16 cellular contexts compared by ENCODE assay signal in the genomic region with DNA sequence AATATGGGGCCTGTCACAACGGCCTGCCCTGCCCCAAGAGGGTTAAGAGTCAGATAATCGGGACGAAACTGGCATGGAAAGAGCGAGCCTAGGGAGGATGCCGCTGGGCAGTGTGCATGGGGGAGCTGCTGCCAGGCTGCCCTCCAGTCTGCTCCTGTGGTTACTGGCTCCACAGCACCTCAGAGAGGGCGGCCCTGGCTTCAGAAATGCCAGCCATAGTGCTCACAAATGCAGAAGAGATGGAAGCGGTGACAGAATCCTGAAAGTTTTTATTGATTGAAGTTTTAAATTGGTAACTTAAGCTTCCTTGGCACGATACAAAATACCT.
"Had no signal": no experiment of that assay in that cellular context is flagged by ENCODE, and none has a peak within 500 bp of the region (broad histone marks: within the 10 kb centered on the region; RNA-seq: fewer than 3 reads in every experiment).

No MANE protein-coding gene starts in this region.

- ATAC-seq: activated CD4-positive, CD25-positive, alpha-beta regulatory T cell treated with anti-CD3 and anti-CD28 coated beads, Interleukin-2, amount 50 U/mL, for 24 hours; activated T-cell treated with anti-CD3 and anti-CD28 coated beads, Interleukin-2, amount 50 U/mL, for 72 hours; gastroesophageal sphincter; sciatic nerve had no signal

- H3K27ac Mint-ChIP-seq: activated CD4-positive, alpha-beta memory T cell treated with anti-CD3 and anti-CD28 coated beads, Interleukin-2, amount 10 ng/mL, durations not matched to agents 7 days and 5 days; activated T-cell treated with anti-CD3 and anti-CD28 coated beads, Interleukin-2, amount 50 U/mL, for 72 hours had no signal

- H3K9me3 Mint-ChIP-seq: activated CD4-positive, alpha-beta memory T cell treated with anti-CD3 and anti-CD28 coated beads, Interleukin-2, amount 10 ng/mL, durations not matched to agents 7 days and 5 days; activated T-cell treated with anti-CD3 and anti-CD28 coated beads, Interleukin-2, amount 50 U/mL, for 72 hours; naive B cell had no signal

- H3K9me3 ChIP-seq: gastroesophageal sphincter, spleen had no signal

- H3K4me3 Mint-ChIP-seq: activated CD4-positive, alpha-beta memory T cell treated with anti-CD3 and anti-CD28 coated beads, Interleukin-2, amount 10 ng/mL, durations not matched to agents 7 days and 5 days; activated T-cell treated with anti-CD3 and anti-CD28 coated beads, Interleukin-2, amount 50 U/mL, for 72 hours; naive B cell had no signal

- FAIRE-seq: kidney, urothelium cell line had no signal

- H3K4me3 ChIP-seq: gastroesophageal sphincter, spleen had no signal

- H3K27ac ChIP-seq: gastroesophageal sphincter, spleen had no signal

- H3K27me3 Mint-ChIP-seq: activated CD4-positive, alpha-beta memory T cell treated with anti-CD3 and anti-CD28 coated beads, Interleukin-2, amount 10 ng/mL, durations not matched to agents 7 days and 5 days; naive B cell had no signal

- DNase-seq: activated CD4-positive, alpha-beta memory T cell treated with anti-CD3 and anti-CD28 coated beads, Interleukin-2, amount 10 ng/mL, durations not matched to agents 7 days and 5 days; activated T-cell treated with anti-CD3 and anti-CD28 coated beads, Interleukin-2, amount 50 U/mL, for 72 hours; caudate nucleus; effector memory CD4-positive, alpha-beta T cell; kidney; midbrain; naive B cell; occipital lobe; spleen; stimulated activated CD4-positive, alpha-beta T cell treated with anti-CD3 and anti-CD28 coated beads, Interleukin-2, amount 100 ng/mL, for 24 hours; stimulated activated naive CD4-positive, alpha-beta T cell; T-helper 2 cell had no signal

- H3K27me3 ChIP-seq: gastroesophageal sphincter, spleen had no signal
